20 cellular contexts compared by ENCODE assay signal in genomic region chr4:6280365-6280996, GRCh38. TPM values are rescaled to one million over a fixed set of nuclear protein-coding genes. Genes with fewer than 3 reads are reported as not detected.
DNase-seq lines count a peak whose midpoint lies in the region; ATAC-seq and TF ChIP-seq lines count a peak whose summit lies in the region.
"Had no signal": no experiment of that assay in that cellular context is flagged by ENCODE, and none has a peak within 500 bp of the region (broad histone marks: within the 10 kb centered on the region; RNA-seq: fewer than 3 reads in every experiment).

No MANE protein-coding gene starts in this region.

- H3K4ac ChIP-seq in neuronal stem cell (ENCODE audit: low read length) = no peak overlapping the region

- H4K8ac ChIP-seq in neuronal stem cell (ENCODE audit: low read depth, low read length) = no peak overlapping the region

- H3K27me3 ChIP-seq in right atrium auricular region (no peaks in the 10 kb centered on the region), neuronal stem cell (ENCODE audit: control insufficient read depth in 3 of 3, insufficient read depth in 3 of 3, low read depth in 1 of 3, low read length in 3 of 3) (no peaks in the 10 kb centered on the region)
- H3K27me3 ChIP-seq: SJSA1 had no signal

- DNase-seq in right atrium auricular region (ENCODE audit: low spot score) = no peak
- no peak for DNase-seq in left ventricle myocardium superior
- no peak for DNase-seq in coronary artery (ENCODE audit: low spot score)
- no peak for DNase-seq in neuronal stem cell (ENCODE audit: low spot score)
- DNase-seq in dermis blood vessel endothelial cell = no peak
- DNase-seq: activated B cell treated with CpG ODN at 0.5 μM for 24 hours; activated CD8-positive, alpha-beta memory T cell treated with anti-CD3 and anti-CD28 coated beads for 24 hours; activated T-cell treated with anti-CD3 and anti-CD28 coated beads, Interleukin-2, amount 50 U/mL, for 72 hours; CD4-positive, CD25-positive, alpha-beta regulatory T cell; DMS79; GOT3; IMR-90; NCI-H2029; NCI-H510A treated with DMSO at 0.1 percent for 48 hours; stimulated activated CD8-positive, alpha-beta memory T cell treated with anti-CD3 and anti-CD28 coated beads, Interleukin-4, amount 100 ng/mL, for 48 hours had no signal

- intact Hi-C loops in left ventricle myocardium superior (cut with micrococcal nuclease) = no loop called here

- H2BK5ac ChIP-seq in neuronal stem cell (ENCODE audit: low read length) = no peak overlapping the region

- no peak overlapping the region for H3K14ac ChIP-seq in neuronal stem cell (ENCODE audit: low read length)

- peaks cover 0 to 75% of the 10 kb centered on the region in 2 donors for H3K4me1 ChIP-seq in right atrium auricular region
- peaks cover 0 to 13% of the 10 kb centered on the region in 2 donors for H3K4me1 ChIP-seq in neuronal stem cell (ENCODE audit: control insufficient read depth in 2 of 2, insufficient read depth in 1 of 2, low read depth in 1 of 2, low read length in 2 of 2)

- H2BK120ac ChIP-seq in neuronal stem cell (ENCODE audit: low read depth, low read length) = no peak overlapping the region

- peak overlapping the region; percentile 3 for H3K23ac ChIP-seq in neuronal stem cell (ENCODE audit: low read depth, low read length, poor library complexity)

- no peak overlapping the region for H3K18ac ChIP-seq in neuronal stem cell (ENCODE audit: low read length)

- WGBS in neuronal stem cell (ENCODE audit: extremely low coverage in 2 of 2, insufficient read length in 2 of 2, insufficient replicate concordance in 1 of 2), 2 donors = no CpG with 5 or more reads among the region's 16 CpGs

- H2BK12ac ChIP-seq in neuronal stem cell (ENCODE audit: low read length) = no peak overlapping the region

- no peak overlapping the region for H2AFZ ChIP-seq in neuronal stem cell (ENCODE audit: low read length)

- H3K9me3 ChIP-seq in right atrium auricular region (no peaks in the 10 kb centered on the region), neuronal stem cell (replicated peaks in 1 of 2; ENCODE audit: control insufficient read depth in 2 of 2, insufficient read depth in 1 of 2, low read depth in 1 of 2, low read length in 2 of 2) (no peaks in the 10 kb centered on the region)
- H3K9me3 ChIP-seq: SJSA1 had no signal

- no peak overlapping the region for H2AK5ac ChIP-seq in neuronal stem cell (ENCODE audit: low read depth, low read length)

- H3K27ac ChIP-seq in right atrium auricular region (peak overlapping the region; percentile 77 to 79), coronary artery (peak overlapping the region; percentile 71 to 97), neuronal stem cell (replicated peaks; ENCODE audit: low read length) (no peak overlapping the region)
- H3K27ac ChIP-seq: epithelial cell of prostate, SJSA1 had no signal

- H2BK15ac ChIP-seq in neuronal stem cell (ENCODE audit: low read length) = no peak overlapping the region

- ATAC-seq in left ventricle myocardium superior (no peak), HG03354 (IDR thresholded peaks at IDR 0.05; ENCODE audit: poor library complexity, severe bottlenecking, unreplicated experiment) (no peak), GM19452 (IDR thresholded peaks at IDR 0.05; ENCODE audit: unreplicated experiment) (no peak), HG02610 (IDR thresholded peaks at IDR 0.05; ENCODE audit: unreplicated experiment) (no peak)
- ATAC-seq: activated T-cell treated with anti-CD3 and anti-CD28 coated beads, Interleukin-2, amount 50 U/mL, for 72 hours had no signal

- no peak overlapping the region for H3K4me2 ChIP-seq in neuronal stem cell (ENCODE audit: insufficient read depth, low read length, poor library complexity, severe bottlenecking)

- TF ChIP-seq CTCF in right atrium auricular region (IDR thresholded peaks at IDR 0.05) = no peak
- TF ChIP-seq CTCF in coronary artery (IDR thresholded peaks at IDR 0.05) = no peak

- H3K4me3 ChIP-seq in right atrium auricular region (no peak overlapping the region), coronary artery (no peak overlapping the region), neuronal stem cell (ENCODE audit: low read length in 2 of 2) (no peak overlapping the region)
- H3K4me3 ChIP-seq: SJSA1 had no signal

- peaks cover 12% of the 10 kb centered on the region for H3K36me3 ChIP-seq in right atrium auricular region
- peaks cover 10 to 11% of the 10 kb centered on the region in 2 donors for H3K36me3 ChIP-seq in neuronal stem cell (replicated peaks in 1 of 2; ENCODE audit: control insufficient read depth in 2 of 2, insufficient read depth in 2 of 2, low read length in 2 of 2)
- H3K36me3 ChIP-seq: SJSA1 had no signal

- peaks cover 1% of the 10 kb centered on the region for H3K79me1 ChIP-seq in neuronal stem cell (ENCODE audit: low read depth, low read length)

- H3K9ac ChIP-seq in neuronal stem cell (ENCODE audit: low read depth, low read length, poor library complexity) = no peak overlapping the region

- no peak overlapping the region for H4K91ac ChIP-seq in neuronal stem cell (ENCODE audit: low read depth, low read length, poor library complexity)

RNA-seq across cellular contexts. Expression of gene WFS1, which starts 10.8 kb away (rescaled TPM):
- total RNA-seq in right atrium auricular region (100 to 1,000 TPM; 111 to 112 TPM), left ventricle myocardium superior (70.5 TPM), dermis blood vessel endothelial cell (74.7 and 116 TPM in 2 replicates)
- 16.3 TPM for polyA plus RNA-seq in neuronal stem cell (2013, experiment 1 of 2)
- 16.4 TPM for polyA plus RNA-seq in neuronal stem cell (2013, experiment 2 of 2)
